In genomic region chr20:45589725-45590124, GRCh38 we compare ENCODE assay signal across 37 cellular contexts. TPM values are rescaled to one million over a fixed set of nuclear protein-coding genes. Genes with fewer than 3 reads are reported as not detected.
"Had no signal": no experiment of that assay in that cellular context is flagged by ENCODE, and none has a peak within 500 bp of the region (broad histone marks: within the 10 kb centered on the region; RNA-seq: fewer than 3 reads in every experiment).

No MANE protein-coding gene starts in this region.

- H3K9me3 Mint-ChIP-seq: central memory CD8-positive, alpha-beta T cell; stimulated activated naive CD8-positive, alpha-beta T cell treated with anti-CD3 and anti-CD28 coated beads, Interleukin-15, amount 100 ng/mL, for 72 hours had no signal

- H3K4me3 ChIP-seq: gastroesophageal sphincter, heart right ventricle, left ventricle myocardium inferior, lung, ovary, psoas muscle, right atrium auricular region, smooth muscle cell, tibial artery, upper lobe of right lung had no signal

- H3K36me3 ChIP-seq: gastroesophageal sphincter, heart right ventricle, left ventricle myocardium inferior, neutrophil, ovary, right atrium auricular region, tibial artery, upper lobe of right lung had no signal

- H3K27ac ChIP-seq: gastroesophageal sphincter, heart right ventricle, left ventricle myocardium inferior, neutrophil, ovary, psoas muscle, right atrium auricular region, tibial artery, upper lobe of right lung, VCaP had no signal

- H3K36me3 Mint-ChIP-seq: activated naive CD8-positive, alpha-beta T cell; stimulated activated memory B cell treated with anti-CD40 and anti-IgM and Interleukin-4, amounts not matched to agents 10 μg/mL and 1 μg/mL and 100 μg/mL, for 72 hours had no signal

- ATAC-seq: activated CD4-positive, CD25-positive, alpha-beta regulatory T cell treated with anti-CD3 and anti-CD28 coated beads, Interleukin-2, amount 50 U/mL, for 24 hours; gastroesophageal sphincter; heart right ventricle; psoas muscle; stimulated activated memory B cell treated with anti-CD40 and anti-IgM and Interleukin-4, amounts not matched to agents 10 μg/mL and 1 μg/mL and 100 μg/mL, for 72 hours; stimulated activated naive CD8-positive, alpha-beta T cell treated with anti-CD3 and anti-CD28 coated beads, Interleukin-15, amount 100 ng/mL, for 72 hours; upper lobe of right lung had no signal

- H3K9me3 ChIP-seq: left ventricle myocardium inferior, neutrophil, psoas muscle, tibial artery, upper lobe of right lung had no signal

- H3K27me3 ChIP-seq: ovary, right atrium auricular region, tibial artery, upper lobe of right lung had no signal

- H3K4me3 Mint-ChIP-seq: activated naive CD8-positive, alpha-beta T cell; central memory CD8-positive, alpha-beta T cell; nephron; stimulated activated memory B cell treated with anti-CD40 and anti-IgM and Interleukin-4, amounts not matched to agents 10 μg/mL and 1 μg/mL and 100 μg/mL, for 72 hours; stimulated activated naive CD8-positive, alpha-beta T cell treated with anti-CD3 and anti-CD28 coated beads, Interleukin-15, amount 100 ng/mL, for 72 hours had no signal

- H3K27ac Mint-ChIP-seq: activated naive CD8-positive, alpha-beta T cell; nephron; stimulated activated memory B cell treated with anti-CD40 and anti-IgM and Interleukin-4, amounts not matched to agents 10 μg/mL and 1 μg/mL and 100 μg/mL, for 72 hours; stimulated activated naive CD8-positive, alpha-beta T cell treated with anti-CD3 and anti-CD28 coated beads, Interleukin-15, amount 100 ng/mL, for 72 hours had no signal

- H3K4me2 ChIP-seq: smooth muscle cell had no signal

- H3K4me1 Mint-ChIP-seq: central memory CD8-positive, alpha-beta T cell; nephron; stimulated activated memory B cell treated with anti-CD40 and anti-IgM and Interleukin-4, amounts not matched to agents 10 μg/mL and 1 μg/mL and 100 μg/mL, for 72 hours; stimulated activated naive CD8-positive, alpha-beta T cell treated with anti-CD3 and anti-CD28 coated beads, Interleukin-15, amount 100 ng/mL, for 72 hours had no signal

- H3K4me1 ChIP-seq: gastroesophageal sphincter, heart right ventricle, left ventricle myocardium inferior, psoas muscle, right atrium auricular region, tibial artery, upper lobe of right lung had no signal

- DNase-seq: activated CD4-positive, alpha-beta T cell treated with anti-CD3 and anti-CD28 coated beads for 48 hours; activated CD4-positive, alpha-beta T cell treated with anti-CD3 and anti-CD28 coated beads, Interleukin-2, amount 50 U/mL, for 48 hours; activated CD8-positive, alpha-beta memory T cell treated with anti-CD3 and anti-CD28 coated beads for 24 hours; activated effector memory CD4-positive, alpha-beta T cell treated with Interleukin-2 at 50 U/mL for 16 hours; activated naive CD4-positive, alpha-beta T cell treated with Interleukin-2 at 50 U/mL for 16 hours; anterior cingulate cortex; dermis blood vessel endothelial cell; effector CD8-positive, alpha-beta T cell; erythroblast; heart right ventricle; left ventricle myocardium inferior; ovary; psoas muscle; stimulated activated CD4-positive, alpha-beta T cell treated with anti-CD3 and anti-CD28 coated beads, Interleukin-1b, Interleukin-23, amount 100 ng/mL, for 48 hours; stimulated activated CD4-positive, alpha-beta T cell treated with anti-CD3 and anti-CD28 coated beads, Interleukin-4, amount 100 ng/mL, for 4 hours; stimulated activated CD8-positive, alpha-beta memory T cell treated with anti-CD3 and anti-CD28 coated beads, Interleukin-4, amount 100 ng/mL, for 48 hours; stimulated activated naive CD8-positive, alpha-beta T cell treated with anti-CD3 and anti-CD28 coated beads, Interleukin-15, amount 100 ng/mL, for 72 hours; substantia nigra; T-helper 2 cell; tibial artery; upper lobe of right lung had no signal

RNA-seq across cellular contexts. Expression of gene WFDC8, which starts 10.6 kb away (rescaled TPM):
- total RNA-seq: bronchial epithelial cell, dermis blood vessel endothelial cell, fibroblast of villous mesenchyme, gastroesophageal sphincter, heart right ventricle, left ventricle myocardium inferior, mesenteric fat pad, mucosa of gallbladder, psoas muscle, right atrium auricular region, smooth muscle cell, upper lobe of right lung had no signal
- polyA plus RNA-seq: adipose tissue, heart right ventricle, lung, ovary, psoas muscle, smooth muscle cell had no signal

RNA-seq across cellular contexts. Expression of gene WFDC10A, which starts 39.8 kb away (rescaled TPM):
- total RNA-seq: bronchial epithelial cell, dermis blood vessel endothelial cell, fibroblast of villous mesenchyme, gastroesophageal sphincter, heart right ventricle, left ventricle myocardium inferior, lung, mesenteric fat pad, mucosa of gallbladder, ovary, psoas muscle, right atrium auricular region, smooth muscle cell, upper lobe of right lung had no signal
- polyA plus RNA-seq: adipose tissue, heart right ventricle, lung, ovary, psoas muscle, smooth muscle cell had no signal

RNA-seq across cellular contexts. Expression of gene WFDC9, which starts 41.4 kb away (rescaled TPM):
- total RNA-seq: bronchial epithelial cell, dermis blood vessel endothelial cell, fibroblast of villous mesenchyme, gastroesophageal sphincter, heart right ventricle, left ventricle myocardium inferior, lung, mesenteric fat pad, mucosa of gallbladder, ovary, psoas muscle, right atrium auricular region, smooth muscle cell, upper lobe of right lung had no signal
- polyA plus RNA-seq: adipose tissue, heart right ventricle, lung, ovary, psoas muscle, smooth muscle cell had no signal

RNA-seq across cellular contexts. Expression of gene EPPIN, which starts 42.5 kb away (rescaled TPM):
- total RNA-seq: bronchial epithelial cell, dermis blood vessel endothelial cell, fibroblast of villous mesenchyme, gastroesophageal sphincter, heart right ventricle, left ventricle myocardium inferior, mesenteric fat pad, mucosa of gallbladder, psoas muscle, right atrium auricular region, smooth muscle cell, upper lobe of right lung had no signal
- polyA plus RNA-seq: adipose tissue, heart right ventricle, psoas muscle, smooth muscle cell had no signal

RNA-seq across cellular contexts. Expression of gene WFDC6, which starts 50.4 kb away (rescaled TPM):
- total RNA-seq: bronchial epithelial cell, dermis blood vessel endothelial cell, fibroblast of villous mesenchyme, gastroesophageal sphincter, heart right ventricle, left ventricle myocardium inferior, mesenteric fat pad, mucosa of gallbladder, ovary, psoas muscle, right atrium auricular region, smooth muscle cell, upper lobe of right lung had no signal
- polyA plus RNA-seq: adipose tissue, heart right ventricle, ovary, psoas muscle, smooth muscle cell had no signal
